ENCODE assay signal across 31 cellular contexts in genomic region chr18:79422783-79423165, GRCh38.
"Had no signal": no experiment of that assay in that cellular context is flagged by ENCODE, and none has a peak within 500 bp of the region (broad histone marks: within the 10 kb centered on the region; RNA-seq: fewer than 3 reads in every experiment).

No MANE protein-coding gene starts in this region.

- H3K4me3 ChIP-seq: adrenal gland, body of pancreas, breast epithelium, Peyer's patch had no signal

- H3K4me1 ChIP-seq: body of pancreas, breast epithelium had no signal

- H3K27me3 Mint-ChIP-seq: activated B cell treated with CpG ODN at 0.5 μM for 24 hours; activated CD4-positive, alpha-beta memory T cell treated with anti-CD3 and anti-CD28 coated beads for 36 hours; activated T-helper 17 cell treated with anti-CD3 and anti-CD28 coated beads, Interleukin-2, amount 50 U/mL, for 72 hours had no signal

- H3K4me3 Mint-ChIP-seq: activated B cell treated with CpG ODN at 0.5 μM for 24 hours; activated CD4-positive, alpha-beta memory T cell treated with anti-CD3 and anti-CD28 coated beads for 36 hours; activated T-cell treated with anti-CD3 and anti-CD28 coated beads, Interleukin-2, amount 50 U/mL, for 72 hours; activated T-helper 17 cell treated with anti-CD3 and anti-CD28 coated beads, Interleukin-2, amount 50 U/mL, for 72 hours had no signal

- DNase-seq: activated B cell treated with CpG ODN at 0.5 μM for 24 hours; activated CD4-positive, alpha-beta memory T cell treated with anti-CD3 and anti-CD28 coated beads for 36 hours; activated CD4-positive, alpha-beta T cell treated with anti-CD3 and anti-CD28 coated beads for 4 hours; activated CD4-positive, alpha-beta T cell treated with anti-CD3 and anti-CD28 coated beads, Interleukin-2, amount 50 U/mL, for 1 hour; activated CD4-positive, CD25-positive, alpha-beta regulatory T cell treated with anti-CD3 and anti-CD28 coated beads, Interleukin-2, amount 50 U/mL, for 72 hours; activated CD8-positive, alpha-beta memory T cell treated with anti-CD3 and anti-CD28 coated beads, Interleukin-2, amount 50 U/mL, for 4 hours; activated effector memory CD4-positive, alpha-beta T cell treated with anti-CD3 and anti-CD28 coated beads, Interleukin-2, amount 50 U/mL, for 16 hours; activated naive CD4-positive, alpha-beta T cell; activated naive CD4-positive, alpha-beta T cell treated with anti-CD3 and anti-CD28 coated beads, Interleukin-2, amount 50 U/mL, for 16 hours; activated T-cell treated with anti-CD3 and anti-CD28 coated beads, Interleukin-2, amount 50 U/mL, for 72 hours; adrenal gland; body of pancreas; Karpas-422; NCI-H1105; NCI-H1436; NCI-H1694; NCI-H1930; NCI-H510A; NCI-H526; NCI-H748 treated with DMSO at 0.1 percent for 48 hours; NK-92 treated with Interleukin-12 subunit alpha and Interleukin-12 subunit beta, amount 100 ng/mL, for 24 hours; PC-3; Peyer's patch; RPMI8226; SW 1271; T-helper 1 cell; T-helper 2 cell; T-helper 9 cell had no signal

- H3K36me3 ChIP-seq: adrenal gland, breast epithelium, Peyer's patch had no signal

- H3K9me3 Mint-ChIP-seq: activated B cell treated with CpG ODN at 0.5 μM for 24 hours; activated CD4-positive, alpha-beta memory T cell treated with anti-CD3 and anti-CD28 coated beads for 36 hours; activated T-cell treated with anti-CD3 and anti-CD28 coated beads, Interleukin-2, amount 50 U/mL, for 72 hours; activated T-helper 17 cell treated with anti-CD3 and anti-CD28 coated beads, Interleukin-2, amount 50 U/mL, for 72 hours had no signal

- H3K27me3 ChIP-seq: adrenal gland, body of pancreas, breast epithelium, Peyer's patch had no signal

- H3K27ac Mint-ChIP-seq: activated CD4-positive, alpha-beta memory T cell treated with anti-CD3 and anti-CD28 coated beads for 36 hours; activated T-helper 17 cell treated with anti-CD3 and anti-CD28 coated beads, Interleukin-2, amount 50 U/mL, for 72 hours had no signal

- H3K27ac ChIP-seq: body of pancreas, Peyer's patch, VCaP had no signal

- ATAC-seq: activated T-helper 17 cell treated with anti-CD3 and anti-CD28 coated beads, Interleukin-2, amount 50 U/mL, for 72 hours; body of pancreas; PC-3 had no signal

- H3K9me3 ChIP-seq: adrenal gland, body of pancreas, breast epithelium, Peyer's patch had no signal
